Comparison of ENCODE assay signal across 6 cellular contexts in genomic region chr22:20117656-20118571, GRCh38. TPM values are rescaled to one million over a fixed set of nuclear protein-coding genes. Genes with fewer than 3 reads are reported as not detected.
A peak's percentile ranks its signal among the peaks of the same experiment; 100 is the strongest.
DNase-seq lines count a peak whose midpoint lies in the region; ATAC-seq and TF ChIP-seq lines count a peak whose summit lies in the region.

No MANE protein-coding gene starts in this region.

- H3K9me3 Mint-ChIP-seq in CD14-positive monocyte, result no peaks in the 10 kb centered on the region

- intact Hi-C loops in CD14-positive monocyte (cut with micrococcal nuclease), result loop anchor here (2.0 to 10.0 kb wide), 5 partner anchors 37 to 379 kb away; partner anchors contain the start of genes TANGO2 (in 2 of the 2), DGCR8 (in 1 of the 2), GNB1L (in 1 of the 2) and KLHL22 (in 1 of the 2)

- DNase-seq in CD14-positive monocyte (ENCODE audit: low spot score), result no peak
- DNase-seq in activated CD4-positive, CD25-positive, alpha-beta regulatory T cell treated with anti-CD3 and anti-CD28 coated beads, Interleukin-2, amount 50 U/mL, for 16 hours (ENCODE audit: low read depth, low spot score), result peak; percentile 27
- DNase-seq in fibroblast of mammary gland (ENCODE audit: low read depth), result peak; percentile 30
- DNase-seq in stimulated activated CD4-positive, alpha-beta T cell treated with anti-CD3 and anti-CD28 coated beads, Interleukin-1b, Interleukin-23, amount 100 ng/mL, for 4 hours (ENCODE audit: low read depth in 2 of 2), result peak; percentile 72 to 73
- DNase-seq in foreskin melanocyte, result no peak

- peak; percentile 12 for ATAC-seq in HG02571 (IDR thresholded peaks at IDR 0.05; ENCODE audit: unreplicated experiment)

- H3K4me1 Mint-ChIP-seq in CD14-positive monocyte, result peaks cover 22% of the 10 kb centered on the region

- H3K27me3 Mint-ChIP-seq in CD14-positive monocyte (ENCODE audit: low read depth in 3 of 3), result peaks cover 0 to 1% (median 0%) of the 10 kb centered on the region in 3 donors

- TF ChIP-seq CTCF in CD14-positive monocyte (IDR thresholded peaks at IDR 0.05) (no peak), fibroblast of mammary gland (conservative IDR thresholded peaks at IDR 0.05; ENCODE audit: control insufficient read depth, insufficient read depth, low read depth, low read length) (no peak)

- peak overlapping the region; percentile 42 to 89 (median 82) for H3K27ac Mint-ChIP-seq in CD14-positive monocyte

- peaks cover 35 to 59% of the 10 kb centered on the region in 2 donors for H3K36me3 Mint-ChIP-seq in CD14-positive monocyte

- peak overlapping the region; percentile 88 for H3K4me3 ChIP-seq in fibroblast of mammary gland (ENCODE audit: control insufficient read depth, low read depth, low read length)

- H3K4me3 Mint-ChIP-seq in CD14-positive monocyte, result peak overlapping the region; percentile 75 to 86

RNA-seq across cellular contexts. Expression of gene TRMT2A, which starts 0.9 kb away (rescaled TPM):
- polyA plus RNA-seq in CD14-positive monocyte, result 10 to 100 TPM; 20.1 to 23.5 TPM

RNA-seq across cellular contexts. Expression of gene RANBP1, which starts 2.0 kb away (rescaled TPM):
- 10 to 100 TPM; 45.0 to 47.4 TPM for polyA plus RNA-seq in CD14-positive monocyte

RNA-seq across cellular contexts. Expression of gene ZDHHC8, which starts 13.7 kb away (rescaled TPM):
- 1 to 10 TPM in 1 of 2 donors, under 1 TPM in 1; 0.73 to 1.1 TPM for polyA plus RNA-seq in CD14-positive monocyte

RNA-seq across cellular contexts. Expression of gene CCDC188, which starts 32.9 kb away (rescaled TPM):
- not detected for polyA plus RNA-seq in CD14-positive monocyte

RNA-seq across cellular contexts. Expression of gene DGCR8, which starts 37.9 kb away (rescaled TPM):
- polyA plus RNA-seq in CD14-positive monocyte, result 1 to 10 TPM; 1.2 to 1.4 TPM

Comparison
In these comparisons a context has a peak if more than half of its experiments do, and no peak if none do; other contexts are left out.
1. DNase-seq: peak in activated CD4-positive, CD25-positive, alpha-beta regulatory T cell treated with anti-CD3 and anti-CD28 coated beads, Interleukin-2, amount 50 U/mL, for 16 hours (single experiment), fibroblast of mammary gland (single experiment) and stimulated activated CD4-positive, alpha-beta T cell treated with anti-CD3 and anti-CD28 coated beads, Interleukin-1b, Interleukin-23, amount 100 ng/mL, for 4 hours (2 of 2); none in CD14-positive monocyte (single experiment) and foreskin melanocyte (single experiment).